In the genomic region with DNA sequence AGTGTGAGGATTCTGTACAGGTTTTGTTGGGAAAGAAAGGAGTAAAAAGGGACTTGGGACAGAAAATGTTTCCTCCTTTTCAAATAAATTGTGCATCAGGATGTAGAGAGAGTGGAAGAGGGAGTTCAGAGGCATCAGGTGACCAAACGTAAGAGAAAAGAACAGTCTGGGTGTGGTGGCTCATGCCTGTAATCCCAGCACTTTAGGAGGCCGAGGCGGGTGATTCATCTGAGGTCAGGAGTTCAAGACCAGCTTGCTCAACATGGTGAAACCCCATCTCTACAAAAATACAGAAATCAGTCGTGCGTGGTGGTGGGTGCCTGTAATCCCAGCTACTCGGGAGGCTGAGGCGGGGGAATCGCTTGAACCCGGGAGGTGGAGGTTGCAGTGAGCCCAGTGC, we compare ENCODE assay signal across 19 cellular contexts. TPM values are rescaled to one million over a fixed set of nuclear protein-coding genes. Genes with fewer than 3 reads are reported as not detected.
A peak's percentile ranks its signal among the peaks of the same experiment; 100 is the strongest.
DNase-seq lines count a peak whose midpoint lies in the region; TF ChIP-seq lines count a peak whose summit lies in the region.
"Not testable (repeated sequence)": the region's sequence is repeated elsewhere in the genome, so short reads cannot be mapped to it uniquely, and the experiment has no call there.
"Had no signal": no experiment of that assay in that cellular context is flagged by ENCODE, and none has a peak within 500 bp of the region (broad histone marks: within the 10 kb centered on the region; RNA-seq: fewer than 3 reads in every experiment).

No MANE protein-coding gene starts in this region.

- H3K27me3 Mint-ChIP-seq in Calu3 (ENCODE audit: unreplicated experiment); activated CD4-positive, alpha-beta memory T cell treated with anti-CD3 and anti-CD28 coated beads for 36 hours; MCF 10A (ENCODE audit: insufficient read depth, unreplicated experiment): not testable (repeated sequence)

- POLR2A ChIA-PET in activated CD4-positive, alpha-beta memory T cell treated with anti-CD3 and anti-CD28 coated beads for 36 hours (lab: Charles Lee) = interaction anchor here (0.6 kb wide), 1 partner anchor 50 kb away, joined by 3 read pairs; no protein-coding TSS in a partner anchor
- POLR2A ChIA-PET in MCF 10A (lab: Yijun Ruan, JAX) = interaction anchor here (0.6 kb wide), 1 partner anchor 67 kb away, joined by 3 read pairs; no protein-coding TSS in a partner anchor

- CTCF ChIA-PET in Calu3 (lab: Charles Lee); activated CD4-positive, alpha-beta memory T cell treated with anti-CD3 and anti-CD28 coated beads for 36 hours (lab: Charles Lee): not testable (repeated sequence)
- CTCF ChIA-PET in MCF 10A (lab: Yijun Ruan, JAX) = interaction anchor here (0.7 to 1.0 kb wide), 2 partner anchors 163 to 878 kb away, joined by 3 to 4 read pairs; no protein-coding TSS in a partner anchor

- not testable (repeated sequence) for H3K9me3 Mint-ChIP-seq in Calu3 (ENCODE audit: low read depth, unreplicated experiment); activated CD4-positive, alpha-beta memory T cell treated with anti-CD3 and anti-CD28 coated beads for 36 hours; MCF 10A (ENCODE audit: unreplicated experiment)

- DNase-seq in Calu3 (peak; percentile 40), LHCN-M2 (ENCODE audit: low read depth) (peak; percentile 67), RKO (ENCODE audit: low spot score) (peak; percentile 47), MCF 10A (ENCODE audit: unreplicated experiment) (peak; percentile 32), fibroblast of gingiva (ENCODE audit: low read depth) (peak; percentile 23), kidney tubule cell (ENCODE audit: low spot score) (peak; percentile 49)
- DNase-seq in activated CD4-positive, alpha-beta memory T cell treated with anti-CD3 and anti-CD28 coated beads for 36 hours = peak; percentile 31
- DNase-seq in stimulated activated CD4-positive, alpha-beta T cell treated with anti-CD3 and anti-CD28 coated beads, Interleukin-1b, Interleukin-23, amount 100 ng/mL, for 48 hours = peak; percentile 48

- H3K4me3 Mint-ChIP-seq in Calu3 (ENCODE audit: low read depth, unreplicated experiment); activated CD4-positive, alpha-beta memory T cell treated with anti-CD3 and anti-CD28 coated beads for 36 hours; MCF 10A (ENCODE audit: unreplicated experiment): not testable (repeated sequence)

- H3K27ac Mint-ChIP-seq in Calu3 (ENCODE audit: unreplicated experiment); activated CD4-positive, alpha-beta memory T cell treated with anti-CD3 and anti-CD28 coated beads for 36 hours: not testable (repeated sequence)
- H3K27ac Mint-ChIP-seq in MCF 10A (ENCODE audit: low read depth, unreplicated experiment) = peak overlapping the region; percentile 71

- H3K36me3 Mint-ChIP-seq in Calu3 (ENCODE audit: insufficient read depth, unreplicated experiment); activated CD4-positive, alpha-beta memory T cell treated with anti-CD3 and anti-CD28 coated beads for 36 hours; MCF 10A (ENCODE audit: insufficient read depth, unreplicated experiment): not testable (repeated sequence)

- not testable (repeated sequence) for BruUV-seq in Calu3 (replicated peaks; lab: Mats Ljungman, UMichigan); MCF 10A (replicated peaks; lab: Mats Ljungman, UMichigan)

- intact Hi-C loops in Calu3 (cut with micrococcal nuclease; ENCODE audit: unreplicated experiment); MCF 10A (cut with micrococcal nuclease): not testable (repeated sequence)
- intact Hi-C loops in activated CD4-positive, alpha-beta memory T cell treated with anti-CD3 and anti-CD28 coated beads for 36 hours (cut with micrococcal nuclease) = loop anchor here (10.0 kb wide), 1 partner anchor 60 kb away; no protein-coding TSS in a partner anchor

- TF ChIP-seq CTCF in Calu3 (IDR thresholded peaks at IDR 0.05; ENCODE audit: unreplicated experiment); MCF 10A (IDR thresholded peaks at IDR 0.05; ENCODE audit: unreplicated experiment): not testable (repeated sequence)

- H3K4me1 Mint-ChIP-seq in Calu3 (ENCODE audit: low read depth, unreplicated experiment); activated CD4-positive, alpha-beta memory T cell treated with anti-CD3 and anti-CD28 coated beads for 36 hours (ENCODE audit: low read depth); MCF 10A (ENCODE audit: insufficient read depth, unreplicated experiment): not testable (repeated sequence)

RNA-seq across cellular contexts. Expression of gene SPDYE3, which starts 12.2 kb away (rescaled TPM):
- total RNA-seq in Calu3 (2022) = not detected in 2 replicates
- not detected in 2 replicates for total RNA-seq in LHCN-M2 (2014; rRNA removed)
- 3.5 TPM for polyA plus RNA-seq in LHCN-M2 (2012)
- total RNA-seq in activated CD4-positive, alpha-beta memory T cell treated with anti-CD3 and anti-CD28 coated beads for 36 hours = not detected
- total RNA-seq in MCF 10A (2022) = not detected in 2 replicates
- total RNA-seq: breast epithelium, colonic mucosa, esophagus squamous epithelium, H7, heart left ventricle, lung, neural crest cell, right cardiac atrium, spleen, upper lobe of left lung had no signal
- polyA plus RNA-seq: AG04450 had no signal

Comparison
In these comparisons a context has a peak if more than half of its experiments do, and no peak if none do; other contexts are left out.
1. Peak in every context shown above with its lines: DNase-seq.